ENCODE assay signal across 1 cellular context in the genomic region with DNA sequence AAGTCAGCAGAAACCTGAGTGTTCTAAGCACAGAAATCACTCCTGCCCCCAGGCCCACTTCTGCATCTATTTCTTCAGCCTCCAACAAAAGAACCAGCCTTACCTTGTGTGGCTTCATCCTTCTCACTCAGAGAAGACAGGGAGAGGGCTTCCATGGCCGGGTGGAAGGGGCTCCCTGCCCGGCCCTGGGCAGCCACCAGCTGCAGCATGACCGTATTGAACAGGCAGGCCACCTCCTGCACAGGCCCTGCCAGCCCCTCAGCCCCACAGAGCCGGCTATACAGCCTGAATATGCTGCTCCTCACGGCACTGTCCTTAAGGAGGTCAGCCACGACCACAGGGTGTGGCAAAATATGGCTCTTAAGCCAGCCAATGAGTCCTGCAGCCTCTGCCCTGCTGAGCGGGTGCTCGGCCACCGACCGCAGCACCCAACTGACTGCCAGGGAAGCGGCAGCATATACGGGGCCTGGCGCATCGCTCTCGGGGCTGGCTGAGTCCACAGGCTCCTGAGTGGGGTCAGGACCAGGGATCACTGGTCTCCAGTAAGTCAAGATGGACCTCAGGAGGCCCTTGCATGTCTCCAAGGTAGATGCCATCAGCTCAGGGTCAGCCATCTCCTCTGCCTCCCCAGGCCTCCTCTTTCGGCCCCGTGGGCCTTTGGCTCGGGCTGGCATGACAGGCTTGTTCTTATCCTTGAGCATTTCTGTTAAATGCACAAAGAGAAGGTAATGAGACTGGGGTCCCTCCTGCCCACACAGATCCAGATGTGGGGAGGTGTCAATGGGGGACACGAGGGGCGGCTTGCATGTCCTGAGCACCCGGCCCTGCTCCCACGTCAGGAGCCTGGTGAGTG.
TF ChIP-seq lines count a peak whose summit lies in the region.

No MANE protein-coding gene starts in this region.

TF ChIP-seq in SK-N-SH, 30 proteins besides CTCF, POLR2A, EP300 and RAD21 (continued from another document):
- TF ChIP-seq, protein P1, sequence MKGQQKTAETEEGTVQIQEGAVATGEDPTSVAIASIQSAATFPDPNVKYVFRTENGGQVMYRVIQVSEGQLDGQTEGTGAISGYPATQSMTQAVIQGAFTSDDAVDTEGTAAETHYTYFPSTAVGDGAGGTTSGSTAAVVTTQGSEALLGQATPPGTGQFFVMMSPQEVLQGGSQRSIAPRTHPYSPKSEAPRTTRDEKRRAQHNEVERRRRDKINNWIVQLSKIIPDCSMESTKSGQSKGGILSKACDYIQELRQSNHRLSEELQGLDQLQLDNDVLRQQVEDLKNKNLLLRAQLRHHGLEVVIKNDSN (IDR thresholded peaks at IDR 0.05; ENCODE audit: borderline replicate concordance, low read depth), result no peak
TF ChIP-seq in SK-N-SH: peak in this region for 0.
